Comparison of ENCODE assay signal across 8 cellular contexts in the genomic region with DNA sequence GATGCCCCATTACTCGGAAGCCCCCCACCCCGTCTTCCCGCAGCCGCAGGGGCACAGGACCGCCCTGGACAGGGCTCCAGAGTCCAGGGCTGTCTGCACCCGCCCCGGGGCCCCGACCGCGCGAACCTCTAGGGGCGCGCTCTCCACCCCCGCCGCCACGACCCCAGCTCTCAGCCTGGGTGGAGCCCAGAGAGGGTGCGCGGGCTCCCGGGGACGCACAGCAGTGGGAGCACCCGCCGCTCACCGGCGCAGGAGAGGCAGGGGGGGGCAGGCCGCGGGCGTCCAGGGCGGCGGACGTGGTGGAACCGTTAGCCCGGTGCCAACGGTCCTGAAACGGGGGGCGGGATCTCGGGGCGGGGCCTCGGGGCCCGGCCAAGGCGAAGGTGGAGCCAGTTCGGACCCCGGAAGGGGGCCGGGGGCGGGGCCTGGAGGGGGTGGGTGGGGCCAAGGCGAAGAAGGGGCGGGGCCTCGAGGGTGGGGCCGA. TPM values are rescaled to one million over a fixed set of nuclear protein-coding genes. Genes with fewer than 3 reads are reported as not detected.
DNase-seq lines count a peak whose midpoint lies in the region; ATAC-seq and TF ChIP-seq lines count a peak whose summit lies in the region.

A gene with protein sequence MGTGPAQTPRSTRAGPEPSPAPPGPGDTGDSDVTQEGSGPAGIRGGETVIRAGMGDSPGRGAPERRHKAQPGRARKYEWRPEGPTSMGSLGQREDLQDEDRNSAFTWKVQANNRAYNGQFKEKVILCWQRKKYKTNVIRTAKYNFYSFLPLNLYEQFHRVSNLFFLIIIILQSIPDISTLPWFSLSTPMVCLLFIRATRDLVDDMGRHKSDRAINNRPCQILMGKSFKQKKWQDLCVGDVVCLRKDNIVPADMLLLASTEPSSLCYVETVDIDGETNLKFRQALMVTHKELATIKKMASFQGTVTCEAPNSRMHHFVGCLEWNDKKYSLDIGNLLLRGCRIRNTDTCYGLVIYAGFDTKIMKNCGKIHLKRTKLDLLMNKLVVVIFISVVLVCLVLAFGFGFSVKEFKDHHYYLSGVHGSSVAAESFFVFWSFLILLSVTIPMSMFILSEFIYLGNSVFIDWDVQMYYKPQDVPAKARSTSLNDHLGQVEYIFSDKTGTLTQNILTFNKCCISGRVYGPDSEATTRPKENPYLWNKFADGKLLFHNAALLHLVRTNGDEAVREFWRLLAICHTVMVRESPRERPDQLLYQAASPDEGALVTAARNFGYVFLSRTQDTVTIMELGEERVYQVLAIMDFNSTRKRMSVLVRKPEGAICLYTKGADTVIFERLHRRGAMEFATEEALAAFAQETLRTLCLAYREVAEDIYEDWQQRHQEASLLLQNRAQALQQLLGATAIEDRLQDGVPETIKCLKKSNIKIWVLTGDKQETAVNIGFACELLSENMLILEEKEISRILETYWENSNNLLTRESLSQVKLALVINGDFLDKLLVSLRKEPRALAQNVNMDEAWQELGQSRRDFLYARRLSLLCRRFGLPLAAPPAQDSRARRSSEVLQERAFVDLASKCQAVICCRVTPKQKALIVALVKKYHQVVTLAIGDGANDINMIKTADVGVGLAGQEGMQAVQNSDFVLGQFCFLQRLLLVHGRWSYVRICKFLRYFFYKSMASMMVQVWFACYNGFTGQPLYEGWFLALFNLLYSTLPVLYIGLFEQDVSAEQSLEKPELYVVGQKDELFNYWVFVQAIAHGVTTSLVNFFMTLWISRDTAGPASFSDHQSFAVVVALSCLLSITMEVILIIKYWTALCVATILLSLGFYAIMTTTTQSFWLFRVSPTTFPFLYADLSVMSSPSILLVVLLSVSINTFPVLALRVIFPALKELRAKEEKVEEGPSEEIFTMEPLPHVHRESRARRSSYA (N-terminal part only) (minus strand): TSS at position 335 of the 484 bp plus-strand sequence. CDS start 540 bp downstream, outside the sequence.

- H3K9me3 ChIP-seq in skeletal muscle satellite cell (replicated peaks; ENCODE audit: low read length): no peaks in the 10 kb centered on the region

- H3K4me3 ChIP-seq in foreskin fibroblast (ENCODE audit: low read depth in 1 of 2, low read length in 2 of 2) (peak within 1 kb of the TSS; percentile 67 to 72), skeletal muscle satellite cell (ENCODE audit: low read length) (peak within 1 kb of the TSS; percentile 77)

- no peak for TF ChIP-seq CTCF in VCaP (conservative IDR thresholded peaks at IDR 0.05)
- peak; percentile 16 for TF ChIP-seq CTCF in foreskin fibroblast (IDR thresholded peaks at IDR 0.05; ENCODE audit: low read depth, low read length)

- peaks cover 14% of the 10 kb centered on the region for H3K4me1 ChIP-seq in skeletal muscle satellite cell (ENCODE audit: control insufficient read depth, insufficient read depth, low read length)

- ATAC-seq in HG02981 (IDR thresholded peaks at IDR 0.05; ENCODE audit: unreplicated experiment): peak; percentile 10

- DNase-seq in activated CD8-positive, alpha-beta memory T cell treated with anti-CD3 and anti-CD28 coated beads for 48 hours (ENCODE audit: low read depth in 2 of 3, low spot score in 2 of 3): peak in 2 of 3 experiments; percentile 63 to 68
- no peak for DNase-seq in activated CD8-positive, alpha-beta memory T cell treated with anti-CD3 and anti-CD28 coated beads, Interleukin-2, amount 50 U/mL, for 48 hours
- DNase-seq in foreskin fibroblast (no peak), mucosa of gallbladder (ENCODE audit: low spot score) (no peak), GDM1 (lab: John Stamatoyannopoulos, UW) (no peak)

- H3K27me3 ChIP-seq in skeletal muscle satellite cell (ENCODE audit: control insufficient read depth, insufficient read depth, low read length): no peaks in the 10 kb centered on the region

- H3K36me3 ChIP-seq in skeletal muscle satellite cell (ENCODE audit: insufficient read depth, low read length): peaks cover 14% of the 10 kb centered on the region

- H3K27ac ChIP-seq in VCaP: peak within 1 kb of the TSS; percentile 33

- H3K9ac ChIP-seq in skeletal muscle satellite cell (ENCODE audit: low read depth, low read length): peak within 1 kb of the TSS; percentile 73

- peak within 1 kb of the TSS; percentile 94 for H3K4me2 ChIP-seq in skeletal muscle satellite cell (ENCODE audit: low read length)

RNA-seq across cellular contexts. Expression of the gene that starts here (rescaled TPM):
- 0.76 and 0.87 TPM in 2 replicates for total RNA-seq in skeletal muscle satellite cell (2012; rRNA removed)
- total RNA-seq in mucosa of gallbladder: 2.9 TPM

Comparison
In these comparisons a context has a peak if more than half of its experiments do, and no peak if none do; other contexts are left out.
1. DNase-seq: peak in activated CD8-positive, alpha-beta memory T cell treated with anti-CD3 and anti-CD28 coated beads for 48 hours (2 of 3); none in activated CD8-positive, alpha-beta memory T cell treated with anti-CD3 and anti-CD28 coated beads, Interleukin-2, amount 50 U/mL, for 48 hours (single experiment), foreskin fibroblast (0 of 2), mucosa of gallbladder (single experiment) and GDM1 (single experiment).